1 cellular context compared by ENCODE assay signal in genomic region chr19:50427318-50427925, GRCh38.
TF ChIP-seq lines count a peak whose summit lies in the region.

No MANE protein-coding gene starts in this region.

TF ChIP-seq in IMR-90, 13 proteins besides CTCF, POLR2A, EP300 and RAD21:
- no peak for TF ChIP-seq BHLHE40 (IDR thresholded peaks at IDR 0.05; ENCODE audit: low read depth, low read length)
- no peak for TF ChIP-seq MXI1 (IDR thresholded peaks at IDR 0.05; ENCODE audit: borderline replicate concordance, low read depth, low read length)
- TF ChIP-seq SMC3 (IDR thresholded peaks at IDR 0.05; ENCODE audit: low read depth, low read length), result no peak
- no peak for TF ChIP-seq RFX5 (IDR thresholded peaks at IDR 0.05; ENCODE audit: low read depth, low read length)
- no peak for TF ChIP-seq CEBPB (IDR thresholded peaks at IDR 0.05; ENCODE audit: low read depth, low read length)
- no peak for TF ChIP-seq MAZ (IDR thresholded peaks at IDR 0.05; ENCODE audit: borderline replicate concordance, low read depth, low read length)
- no peak for TF ChIP-seq CHD1 (IDR thresholded peaks at IDR 0.05; ENCODE audit: low read depth, low read length)
- no peak for TF ChIP-seq FOS (IDR thresholded peaks at IDR 0.05; ENCODE audit: low read depth, low read length)
- no peak for TF ChIP-seq MAFK (IDR thresholded peaks at IDR 0.05; ENCODE audit: low read depth, low read length)
- no peak for TF ChIP-seq ELK1 (IDR thresholded peaks at IDR 0.05; ENCODE audit: borderline replicate concordance, low read depth, low read length)
- TF ChIP-seq RCOR1 (IDR thresholded peaks at IDR 0.05; ENCODE audit: insufficient replicate concordance, low read length), result no peak
- no peak for TF ChIP-seq NFE2L2 (IDR thresholded peaks at IDR 0.05; ENCODE audit: low read depth, low read length)
- TF ChIP-seq USF2 (IDR thresholded peaks at IDR 0.05; ENCODE audit: low read depth, low read length), result no peak
